ENCODE assay signal across 1 cellular context in the genomic region with DNA sequence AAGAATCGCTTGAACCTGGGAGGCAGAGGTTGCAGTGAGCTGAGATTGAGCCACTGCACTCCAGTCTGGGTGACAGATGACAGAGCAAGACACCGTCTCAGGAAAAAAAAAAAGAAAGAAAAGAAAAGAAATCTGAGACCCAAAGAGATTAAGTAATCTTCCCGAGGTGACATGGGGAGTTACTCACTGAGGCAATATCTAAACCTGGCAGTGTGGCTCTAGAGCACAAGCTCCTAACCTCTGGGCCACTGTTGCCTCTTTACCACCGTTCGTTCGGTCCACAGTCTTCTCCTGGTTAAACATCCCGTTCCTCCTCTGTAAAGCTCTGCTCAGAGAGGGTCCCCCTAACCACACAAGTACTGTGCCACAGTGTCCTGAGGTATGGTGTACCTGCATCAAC.
TF ChIP-seq lines count a peak whose summit lies in the region.

No MANE protein-coding gene starts in this region.

TF ChIP-seq in WTC11, 78 proteins besides CTCF, POLR2A, EP300 and RAD21:
- TF ChIP-seq, protein P1, sequence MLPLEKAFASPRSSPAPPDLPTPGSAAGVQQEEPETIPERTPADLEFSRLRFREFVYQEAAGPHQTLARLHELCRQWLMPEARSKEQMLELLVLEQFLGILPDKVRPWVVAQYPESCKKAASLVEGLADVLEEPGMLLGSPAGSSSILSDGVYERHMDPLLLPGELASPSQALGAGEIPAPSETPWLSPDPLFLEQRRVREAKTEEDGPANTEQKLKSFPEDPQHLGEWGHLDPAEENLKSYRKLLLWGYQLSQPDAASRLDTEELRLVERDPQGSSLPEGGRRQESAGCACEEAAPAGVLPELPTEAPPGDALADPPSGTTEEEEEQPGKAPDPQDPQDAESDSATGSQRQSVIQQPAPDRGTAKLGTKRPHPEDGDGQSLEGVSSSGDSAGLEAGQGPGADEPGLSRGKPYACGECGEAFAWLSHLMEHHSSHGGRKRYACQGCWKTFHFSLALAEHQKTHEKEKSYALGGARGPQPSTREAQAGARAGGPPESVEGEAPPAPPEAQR (CRISPR knock-in tag; IDR thresholded peaks at IDR 0.05), result no peak
- TF ChIP-seq, protein P2, sequence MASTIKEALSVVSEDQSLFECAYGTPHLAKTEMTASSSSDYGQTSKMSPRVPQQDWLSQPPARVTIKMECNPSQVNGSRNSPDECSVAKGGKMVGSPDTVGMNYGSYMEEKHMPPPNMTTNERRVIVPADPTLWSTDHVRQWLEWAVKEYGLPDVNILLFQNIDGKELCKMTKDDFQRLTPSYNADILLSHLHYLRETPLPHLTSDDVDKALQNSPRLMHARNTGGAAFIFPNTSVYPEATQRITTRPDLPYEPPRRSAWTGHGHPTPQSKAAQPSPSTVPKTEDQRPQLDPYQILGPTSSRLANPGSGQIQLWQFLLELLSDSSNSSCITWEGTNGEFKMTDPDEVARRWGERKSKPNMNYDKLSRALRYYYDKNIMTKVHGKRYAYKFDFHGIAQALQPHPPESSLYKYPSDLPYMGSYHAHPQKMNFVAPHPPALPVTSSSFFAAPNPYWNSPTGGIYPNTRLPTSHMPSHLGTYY (CRISPR knock-in tag; IDR thresholded peaks at IDR 0.05), result no peak
- TF ChIP-seq, protein P3, sequence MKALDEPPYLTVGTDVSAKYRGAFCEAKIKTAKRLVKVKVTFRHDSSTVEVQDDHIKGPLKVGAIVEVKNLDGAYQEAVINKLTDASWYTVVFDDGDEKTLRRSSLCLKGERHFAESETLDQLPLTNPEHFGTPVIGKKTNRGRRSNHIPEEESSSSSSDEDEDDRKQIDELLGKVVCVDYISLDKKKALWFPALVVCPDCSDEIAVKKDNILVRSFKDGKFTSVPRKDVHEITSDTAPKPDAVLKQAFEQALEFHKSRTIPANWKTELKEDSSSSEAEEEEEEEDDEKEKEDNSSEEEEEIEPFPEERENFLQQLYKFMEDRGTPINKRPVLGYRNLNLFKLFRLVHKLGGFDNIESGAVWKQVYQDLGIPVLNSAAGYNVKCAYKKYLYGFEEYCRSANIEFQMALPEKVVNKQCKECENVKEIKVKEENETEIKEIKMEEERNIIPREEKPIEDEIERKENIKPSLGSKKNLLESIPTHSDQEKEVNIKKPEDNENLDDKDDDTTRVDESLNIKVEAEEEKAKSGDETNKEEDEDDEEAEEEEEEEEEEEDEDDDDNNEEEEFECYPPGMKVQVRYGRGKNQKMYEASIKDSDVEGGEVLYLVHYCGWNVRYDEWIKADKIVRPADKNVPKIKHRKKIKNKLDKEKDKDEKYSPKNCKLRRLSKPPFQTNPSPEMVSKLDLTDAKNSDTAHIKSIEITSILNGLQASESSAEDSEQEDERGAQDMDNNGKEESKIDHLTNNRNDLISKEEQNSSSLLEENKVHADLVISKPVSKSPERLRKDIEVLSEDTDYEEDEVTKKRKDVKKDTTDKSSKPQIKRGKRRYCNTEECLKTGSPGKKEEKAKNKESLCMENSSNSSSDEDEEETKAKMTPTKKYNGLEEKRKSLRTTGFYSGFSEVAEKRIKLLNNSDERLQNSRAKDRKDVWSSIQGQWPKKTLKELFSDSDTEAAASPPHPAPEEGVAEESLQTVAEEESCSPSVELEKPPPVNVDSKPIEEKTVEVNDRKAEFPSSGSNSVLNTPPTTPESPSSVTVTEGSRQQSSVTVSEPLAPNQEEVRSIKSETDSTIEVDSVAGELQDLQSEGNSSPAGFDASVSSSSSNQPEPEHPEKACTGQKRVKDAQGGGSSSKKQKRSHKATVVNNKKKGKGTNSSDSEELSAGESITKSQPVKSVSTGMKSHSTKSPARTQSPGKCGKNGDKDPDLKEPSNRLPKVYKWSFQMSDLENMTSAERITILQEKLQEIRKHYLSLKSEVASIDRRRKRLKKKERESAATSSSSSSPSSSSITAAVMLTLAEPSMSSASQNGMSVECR (CRISPR knock-in tag; IDR thresholded peaks at IDR 0.05; ENCODE audit: borderline replicate concordance), result no peak
- TF ChIP-seq CREB1 (CRISPR knock-in tag; IDR thresholded peaks at IDR 0.05), result no peak
- no peak for TF ChIP-seq ETV6 (CRISPR knock-in tag; IDR thresholded peaks at IDR 0.05)
- no peak for TF ChIP-seq JUN (CRISPR knock-in tag; IDR thresholded peaks at IDR 0.05)
